In the genomic region with DNA sequence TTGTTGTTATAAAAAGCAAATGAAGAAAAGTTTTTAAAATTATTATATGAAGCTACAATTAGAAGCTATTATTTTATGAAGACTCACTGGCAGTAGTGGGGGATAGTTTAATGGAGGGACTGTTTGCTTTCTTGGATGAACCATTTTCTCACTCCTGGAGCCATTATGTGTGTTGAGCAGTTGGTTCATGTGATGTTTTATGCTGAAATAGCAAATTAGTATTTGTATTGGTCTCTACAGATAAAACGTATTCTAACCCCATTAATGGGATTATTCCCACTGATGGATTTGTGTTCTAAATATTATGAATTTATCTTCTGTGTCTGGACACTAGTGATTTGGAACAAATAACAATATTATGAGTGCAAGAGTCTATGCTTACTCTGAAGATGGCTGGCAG, we compare ENCODE assay signal across 11 cellular contexts.
"Had no signal": no experiment of that assay in that cellular context is flagged by ENCODE, and none has a peak within 500 bp of the region (broad histone marks: within the 10 kb centered on the region; RNA-seq: fewer than 3 reads in every experiment).

No MANE protein-coding gene starts in this region.

- H3K9ac ChIP-seq: GM23248 had no signal

- H2AFZ ChIP-seq: GM23248, GM23338 had no signal

- DNase-seq: GM23248, GOT3, H7, H9, HCEC 1CT, HFFc6 had no signal

- ATAC-seq: GM23338, HCT116 had no signal

- H3K4me2 ChIP-seq: GM23338 had no signal

- H3K4me1 ChIP-seq: HAP-1 had no signal

- H3K9me3 ChIP-seq: HAP-1 had no signal

- H3K36me3 ChIP-seq: HAP-1 had no signal

- H3K4me3 ChIP-seq: GM23248, GM23338, HAP-1 had no signal

- H3K27ac ChIP-seq: GM23248 had no signal

- FAIRE-seq: H1, H54 had no signal
